Comparison of ENCODE assay signal across 13 cellular contexts in genomic region chr11:126132319-126132718, GRCh38.
DNase-seq lines count a peak whose midpoint lies in the region; ATAC-seq and TF ChIP-seq lines count a peak whose summit lies in the region.
"Had no signal": no experiment of that assay in that cellular context is flagged by ENCODE, and none has a peak within 500 bp of the region (broad histone marks: within the 10 kb centered on the region; RNA-seq: fewer than 3 reads in every experiment).

No MANE protein-coding gene starts in this region.

- peaks cover 19% of the 10 kb centered on the region for H3K4me1 ChIP-seq in HEK293 (ENCODE audit: control insufficient read depth, insufficient read depth, low read length)
- H3K4me1 ChIP-seq in heart left ventricle, result peaks cover 0 to 49% (median 17%) of the 10 kb centered on the region in 12 donors
- H3K4me1 ChIP-seq in smooth muscle cell (ENCODE audit: low read depth), result no peaks in the 10 kb centered on the region
- H3K4me1 ChIP-seq: ascending aorta had no signal

- H3K9ac ChIP-seq in smooth muscle cell (ENCODE audit: low read depth), result no peak overlapping the region

- no peak overlapping the region for H2AFZ ChIP-seq in smooth muscle cell (ENCODE audit: low read depth)

- no peak overlapping the region for H3K4me2 ChIP-seq in smooth muscle cell

- ATAC-seq in heart left ventricle, result peak; percentile 45 to 84 (median 74)
- no peak for ATAC-seq in HG03159 (IDR thresholded peaks at IDR 0.05; ENCODE audit: unreplicated experiment)
- ATAC-seq in GM21447 (IDR thresholded peaks at IDR 0.05; ENCODE audit: unreplicated experiment), result no peak

- peaks cover 25% of the 10 kb centered on the region for H3F3A ChIP-seq in smooth muscle cell (ENCODE audit: low read depth)

- CTCF ChIA-PET in HEK293 (lab: Yijun Ruan, JAX) (interaction anchor here (0.7 to 2.1 kb wide), 9 partner anchors 9 to 73 kb away, joined by 3 to 7 read pairs (median 5); no protein-coding TSS in a partner anchor), RWPE1 (lab: Yijun Ruan, JAX) (interaction anchor here (0.6 to 1.1 kb wide), 3 partner anchors 31 to 1369 kb away, joined by 3 to 5 read pairs (median 3); no protein-coding TSS in a partner anchor)

- no peak for TF ChIP-seq CTCF in HEK293 (tag by site-specific recombination; IDR thresholded peaks at IDR 0.05)
- TF ChIP-seq CTCF in RWPE1 (conservative IDR thresholded peaks at IDR 0.05; ENCODE audit: low read depth), result no peak
- TF ChIP-seq CTCF in heart left ventricle (IDR thresholded peaks at IDR 0.05), result peak in 1 of 12 donors; percentile 14
- no peak for TF ChIP-seq CTCF in smooth muscle cell (IDR thresholded peaks at IDR 0.05; ENCODE audit: borderline replicate concordance, insufficient read depth, poor library complexity, severe bottlenecking)

- H3K4me3 ChIP-seq in HEK293 (ENCODE audit: low read depth, low read length) (no peak overlapping the region), heart left ventricle (no peak overlapping the region), smooth muscle cell (no peak overlapping the region)
- H3K4me3 ChIP-seq: ascending aorta had no signal

- H3K36me3 ChIP-seq in HEK293 (ENCODE audit: control insufficient read depth in 2 of 2, insufficient read depth in 1 of 2, low read length in 2 of 2), result no peaks in the 10 kb centered on the region
- H3K36me3 ChIP-seq in heart left ventricle, result no peaks in the 10 kb centered on the region
- H3K36me3 ChIP-seq in smooth muscle cell (ENCODE audit: low read depth), result no peaks in the 10 kb centered on the region
- H3K36me3 ChIP-seq: ascending aorta had no signal

- DNase-seq in RWPE1 (ENCODE audit: low spot score), result peak; percentile 67
- peak in 2 of 5 donors; percentile 72 to 75 for DNase-seq in heart left ventricle
- DNase-seq in renal cortical epithelial cell (ENCODE audit: low read depth), result peak; percentile 53
- DNase-seq in smooth muscle cell (lab: John Stamatoyannopoulos, UW; ENCODE audit: unreplicated experiment), result no peak
- no peak for DNase-seq in RPMI8226
- DNase-seq: activated CD4-positive, alpha-beta T cell treated with anti-CD3 and anti-CD28 coated beads, Interleukin-2, amount 50 U/mL, for 48 hours; hypothalamus; NCI-H82; stimulated activated naive CD4-positive, alpha-beta T cell treated with Interleukin-2 at 50 U/mL for 16 hours had no signal

- POLR2A ChIA-PET in HEK293 (lab: Yijun Ruan, JAX) (interaction anchor here (0.7 to 1.8 kb wide), 10 partner anchors 8 to 229 kb away, joined by 3 to 11 read pairs (median 4); partner anchors contain the start of genes CDON, FAM118B, PUS3 and RPUSD4), RWPE1 (lab: Yijun Ruan, JAX; ENCODE audit: low non-redundant PET) (no interaction called here)

- no peaks in the 10 kb centered on the region for H3K79me2 ChIP-seq in smooth muscle cell (ENCODE audit: low read depth)

- intact Hi-C loops in heart left ventricle (cut with DNase I), result no loop called here

- TF ChIP-seq POLR2A in heart left ventricle (IDR thresholded peaks at IDR 0.05), result no peak

- no peaks in the 10 kb centered on the region for H3K9me3 ChIP-seq in HEK293 (ENCODE audit: control insufficient read depth, insufficient read depth, low read depth, low read length)
- H3K9me3 ChIP-seq in heart left ventricle, result no peaks in the 10 kb centered on the region
- no peaks in the 10 kb centered on the region for H3K9me3 ChIP-seq in smooth muscle cell (replicated peaks; ENCODE audit: low read depth)
- H3K9me3 ChIP-seq: ascending aorta had no signal

- no peaks in the 10 kb centered on the region for H4K20me1 ChIP-seq in smooth muscle cell (ENCODE audit: low read depth)

- H3K27ac ChIP-seq in HEK293 (ENCODE audit: extremely low read depth, low read depth, low read length), result 0 out of 2 replicates have a peak overlapping the region, but pooled peaks have one; percentile 9
- peak overlapping the region; percentile 81 for H3K27ac ChIP-seq in RWPE1
- peak overlapping the region in 1 of 12 donors; percentile 34 for H3K27ac ChIP-seq in heart left ventricle
- no peak overlapping the region for H3K27ac ChIP-seq in smooth muscle cell (ENCODE audit: low read depth)

- 34 to 47% (median 41%) methylated on average over 3 of the region's 3 CpGs for WGBS in heart left ventricle, 4 donors
- WGBS in smooth muscle cell (ENCODE audit: low lambda C conversion rate), result 71% methylated on average over 3 of the region's 3 CpGs

- H3K27me3 ChIP-seq in heart left ventricle (no peaks in the 10 kb centered on the region), smooth muscle cell (ENCODE audit: low read depth) (peaks cover 6% of the 10 kb centered on the region)
- H3K27me3 ChIP-seq: ascending aorta had no signal

TF ChIP-seq in HEK293, 187 proteins besides CTCF, POLR2A, EP300 and RAD21 (continues in another document):
- TF ChIP-seq ZBTB17 (tag by site-specific recombination; IDR thresholded peaks at IDR 0.05), result no peak
- TF ChIP-seq ZNF558 (tag by site-specific recombination; IDR thresholded peaks at IDR 0.05), result no peak
- TF ChIP-seq YY2 (tag by site-specific recombination; IDR thresholded peaks at IDR 0.05), result no peak
- 0 out of 2 replicates have a peak, but pooled peaks have one; percentile 17 for TF ChIP-seq ZFHX2 (tag by site-specific recombination; conservative IDR thresholded peaks at IDR 0.05)
- no peak for TF ChIP-seq ZNF610 (tag by site-specific recombination; IDR thresholded peaks at IDR 0.05; ENCODE audit: borderline replicate concordance)
- TF ChIP-seq ZNF692 (tag by site-specific recombination; IDR thresholded peaks at IDR 0.05), result peak; percentile 76
- no peak for TF ChIP-seq ZNF660 (tag by site-specific recombination; IDR thresholded peaks at IDR 0.05)
- TF ChIP-seq MZF1 (tag by site-specific recombination; IDR thresholded peaks at IDR 0.05; ENCODE audit: borderline replicate concordance), result peak; percentile 89; the same call in 1 of the 2 replicates
- no peak for TF ChIP-seq ZNF518A (tag by site-specific recombination; conservative IDR thresholded peaks at IDR 0.05; ENCODE audit: low read depth)
- peak; percentile 67 for TF ChIP-seq ZFP69B (tag by site-specific recombination; IDR thresholded peaks at IDR 0.05)
- no peak for TF ChIP-seq ZBTB20 (tag by site-specific recombination; IDR thresholded peaks at IDR 0.05)
- no peak for TF ChIP-seq SCRT1 (tag by site-specific recombination; IDR thresholded peaks at IDR 0.05; ENCODE audit: borderline replicate concordance)
- TF ChIP-seq SETDB1 (IDR thresholded peaks at IDR 0.05; ENCODE audit: insufficient read length, low read length), result no peak
- TF ChIP-seq ZNF600 (tag by site-specific recombination; IDR thresholded peaks at IDR 0.05), result peak; percentile 89; the same call in 1 of the 2 replicates
- TF ChIP-seq ZNF561 (tag by site-specific recombination; IDR thresholded peaks at IDR 0.05; ENCODE audit: borderline replicate concordance), result 0 out of 2 replicates have a peak, but pooled peaks have one; percentile 50
- 0 out of 2 replicates have a peak, but pooled peaks have one; percentile 59 for TF ChIP-seq ZEB2 (tag by site-specific recombination; IDR thresholded peaks at IDR 0.05)

Comparison
In these comparisons a context has a peak if more than half of its experiments do, and no peak if none do; other contexts are left out.
1. DNase-seq: peak in RWPE1 (single experiment) and renal cortical epithelial cell (single experiment); none in smooth muscle cell (single experiment) and RPMI8226 (single experiment).
2. ATAC-seq: peak in heart left ventricle (4 of 4); none in HG03159 (single experiment) and GM21447 (single experiment).